Comparison of ENCODE assay signal across 8 cellular contexts in genomic region chr3:49119439-49119838, GRCh38. TPM values are rescaled to one million over a fixed set of nuclear protein-coding genes. Genes with fewer than 3 reads are reported as not detected.
DNase-seq lines count a peak whose midpoint lies in the region; ATAC-seq and TF ChIP-seq lines count a peak whose summit lies in the region.

No MANE protein-coding gene starts in this region.

- H3K27me3 ChIP-seq in heart left ventricle (no peaks in the 10 kb centered on the region), left lung (no peaks in the 10 kb centered on the region)

- intact Hi-C loops in heart left ventricle (cut with DNase I) = no loop called here
- intact Hi-C loops in left cardiac atrium (cut with DNase I) = no loop called here
- intact Hi-C loops in left lung (cut with DNase I) = no loop called here

- TF ChIP-seq CTCF in heart left ventricle (IDR thresholded peaks at IDR 0.05) (no peak), left lung (IDR thresholded peaks at IDR 0.05) (no peak)

- H3K36me3 ChIP-seq in heart left ventricle (peaks cover 5 to 83% (median 80%) of the 10 kb centered on the region in 9 donors), left lung (peaks cover 4 to 83% of the 10 kb centered on the region in 2 donors), urinary bladder (ENCODE audit: insufficient read depth) (peaks cover 2% of the 10 kb centered on the region)

- H3K4me1 ChIP-seq in heart left ventricle (peaks cover 3 to 32% (median 19%) of the 10 kb centered on the region in 12 donors), left lung (peaks cover 12 to 18% of the 10 kb centered on the region in 2 donors), urinary bladder (ENCODE audit: insufficient read depth) (no peaks in the 10 kb centered on the region)

- ATAC-seq in heart left ventricle = no peak
- ATAC-seq in left cardiac atrium = no peak
- ATAC-seq in left lung = no peak
- ATAC-seq in HG02623 (IDR thresholded peaks at IDR 0.05; ENCODE audit: unreplicated experiment) = no peak
- ATAC-seq in HG02798 (IDR thresholded peaks at IDR 0.05; ENCODE audit: poor library complexity, unreplicated experiment) = no peak

- 26 to 59% (median 45%) methylated on average over 2 to 3 of the region's 3 CpGs for WGBS in heart left ventricle, 4 donors
- 75% methylated on average over 3 of the region's 3 CpGs for WGBS in urinary bladder

- H3K4me3 ChIP-seq in heart left ventricle = peak overlapping the region in 11 of 12 donors; percentile 64 to 99 (median 91)
- H3K4me3 ChIP-seq in left lung = peak overlapping the region; percentile 63 to 80
- H3K4me3 ChIP-seq in urinary bladder (ENCODE audit: low read depth, low read length) = peak overlapping the region; percentile 88

- TF ChIP-seq POLR2A in heart left ventricle (IDR thresholded peaks at IDR 0.05) = no peak

- H3K27ac ChIP-seq in heart left ventricle (peak overlapping the region; percentile 90 to 100 (median 97)), left lung (peak overlapping the region; percentile 90 to 92), urinary bladder (ENCODE audit: low read depth) (no peak overlapping the region)

- H3K9me3 ChIP-seq in heart left ventricle (no peaks in the 10 kb centered on the region), left lung (no peaks in the 10 kb centered on the region)

- DNase-seq in heart left ventricle = no peak
- DNase-seq in left cardiac atrium = no peak
- DNase-seq in amniotic epithelial cell (ENCODE audit: low read depth) = peak; percentile 29
- DNase-seq in left lung = no peak
- no peak for DNase-seq in NCI-H1694 (lab: John Stamatoyannopoulos, UW)

RNA-seq across cellular contexts. Expression of gene USP19, which starts 1.2 kb away (rescaled TPM):
- 10 to 100 TPM; 47.9 to 90.3 (median 63.1) TPM for total RNA-seq in heart left ventricle
- polyA plus RNA-seq in heart left ventricle = 10 to 100 TPM; 19.2 to 34.7 TPM
- 10 to 100 TPM; 38.3 to 49.5 TPM for total RNA-seq in left cardiac atrium
- total RNA-seq in left lung = 10 to 100 TPM; 50.9 to 54.7 TPM
- total RNA-seq in urinary bladder = 30.8 TPM
- polyA plus RNA-seq in urinary bladder = 44.8 TPM

RNA-seq across cellular contexts. Expression of gene LAMB2, which starts 13.4 kb away (rescaled TPM):
- total RNA-seq in heart left ventricle = 1,000 to 10,000 TPM in 2 of 9 donors, 100 to 1,000 TPM in 7; 488 to 1,265 (median 769) TPM
- polyA plus RNA-seq in heart left ventricle = 100 to 1,000 TPM; 290 to 836 TPM
- 100 to 1,000 TPM; 629 to 714 TPM for total RNA-seq in left cardiac atrium
- total RNA-seq in left lung = 100 to 1,000 TPM; 283 to 484 TPM
- 429 TPM for total RNA-seq in urinary bladder
- polyA plus RNA-seq in urinary bladder = 366 TPM

RNA-seq across cellular contexts. Expression of gene QARS1, which starts 14.9 kb away (rescaled TPM):
- 100 to 1,000 TPM; 145 to 221 (median 194) TPM for total RNA-seq in heart left ventricle
- polyA plus RNA-seq in heart left ventricle = 100 to 1,000 TPM; 177 to 197 TPM
- 100 to 1,000 TPM; 150 to 166 TPM for total RNA-seq in left cardiac atrium
- 100 to 1,000 TPM; 173 to 180 TPM for total RNA-seq in left lung
- total RNA-seq in urinary bladder = 197 TPM
- polyA plus RNA-seq in urinary bladder = 242 TPM

RNA-seq across cellular contexts. Expression of gene QRICH1, which starts 25.6 kb away (rescaled TPM):
- total RNA-seq in heart left ventricle (10 to 100 TPM; 44.6 to 91.6 (median 55.5) TPM), left cardiac atrium (10 to 100 TPM; 50.4 to 59.9 TPM), left lung (10 to 100 TPM; 71.6 to 74.2 TPM), urinary bladder (63.0 TPM)
- polyA plus RNA-seq in heart left ventricle (10 to 100 TPM; 20.0 to 31.2 TPM), urinary bladder (40.7 TPM)

RNA-seq across cellular contexts. Expression of gene CCDC71, which starts 46.7 kb away (rescaled TPM):
- 10 to 100 TPM in 7 of 9 donors, 1 to 10 TPM in 2; 9.7 to 24.0 (median 14.6) TPM for total RNA-seq in heart left ventricle
- polyA plus RNA-seq in heart left ventricle = 10 to 100 TPM in 1 of 2 donors, 1 to 10 TPM in 1; 9.8 to 17.7 TPM
- 10 to 100 TPM; 12.3 to 15.3 TPM for total RNA-seq in left cardiac atrium
- 10 to 100 TPM; 16.9 to 21.0 TPM for total RNA-seq in left lung
- 10.3 TPM for total RNA-seq in urinary bladder
- 25.6 TPM for polyA plus RNA-seq in urinary bladder
